13 cellular contexts compared by ENCODE assay signal in genomic region chr7:80379034-80379433, GRCh38.
DNase-seq lines count a peak whose midpoint lies in the region; ATAC-seq and TF ChIP-seq lines count a peak whose summit lies in the region.
"Had no signal": no experiment of that assay in that cellular context is flagged by ENCODE, and none has a peak within 500 bp of the region (broad histone marks: within the 10 kb centered on the region; RNA-seq: fewer than 3 reads in every experiment).

No MANE protein-coding gene starts in this region.

- H3K36me3 ChIP-seq in adipocyte (ENCODE audit: control insufficient read depth, insufficient read depth, low read length, severe bottlenecking): no peaks in the 10 kb centered on the region
- no peaks in the 10 kb centered on the region for H3K36me3 ChIP-seq in thoracic aorta

- H3K4me1 ChIP-seq in adipocyte (ENCODE audit: control insufficient read depth, insufficient read depth, low read length): peaks cover 13% of the 10 kb centered on the region
- H3K4me1 ChIP-seq in foreskin keratinocyte: no peaks in the 10 kb centered on the region
- H3K4me1 ChIP-seq in thoracic aorta (ENCODE audit: control insufficient read depth in 1 of 2, low read depth in 2 of 2): peaks cover 0 to 20% of the 10 kb centered on the region in 2 donors

- intact Hi-C loops in left colon (cut with DNase I, micrococcal nuclease): no loop called here

- TF ChIP-seq CTCF in foreskin keratinocyte (conservative IDR thresholded peaks at IDR 0.05) (no peak), thoracic aorta (IDR thresholded peaks at IDR 0.05) (no peak)

- ATAC-seq in foreskin keratinocyte (peak; percentile 61), thoracic aorta (ENCODE audit: insufficient number of reproducible peaks, low FRiP score, low read depth) (peak; percentile 85), left colon (no peak)
- ATAC-seq: effector memory CD8-positive, alpha-beta T cell; Panc1; stimulated activated naive B cell treated with anti-CD40 and anti-IgM and Interleukin-4, amounts not matched to agents 10 μg/mL and 1 μg/mL and 100 μg/mL, for 72 hours had no signal

- H3K27ac ChIP-seq in foreskin keratinocyte (no peak overlapping the region), thoracic aorta (peak overlapping the region; percentile 68 to 73)
- H3K27ac ChIP-seq: 22Rv1 had no signal

- H3K4me3 ChIP-seq in adipocyte (ENCODE audit: low read length): peak overlapping the region; percentile 61
- no peak overlapping the region for H3K4me3 ChIP-seq in thoracic aorta

- peak; percentile 40 for DNase-seq in NCI-H1105 treated with DMSO at 0.1 percent for 48 hours (lab: John Stamatoyannopoulos, UW)
- no peak for DNase-seq in NCI-H1105 (lab: John Stamatoyannopoulos, UW)
- peak; percentile 75 for DNase-seq in adipocyte (ENCODE audit: low read depth)
- DNase-seq in foreskin keratinocyte: peak; percentile 31 to 56
- DNase-seq in thoracic aorta (ENCODE audit: low spot score): no peak
- no peak for DNase-seq in left colon
- no peak for DNase-seq in activated CD4-positive, alpha-beta T cell treated with anti-CD3 and anti-CD28 coated beads, Interleukin-2, amount 50 U/mL, for 48 hours
- DNase-seq in activated CD4-positive, CD25-positive, alpha-beta regulatory T cell (lab: John Stamatoyannopoulos, UW): no peak
- DNase-seq: activated naive CD8-positive, alpha-beta T cell treated with anti-CD3 and anti-CD28 coated beads, Interleukin-2, amount 10 ng/mL, durations not matched to agents 7 days and 5 days; effector memory CD8-positive, alpha-beta T cell; stimulated activated naive B cell treated with anti-CD40 and anti-IgM and Interleukin-4, amounts not matched to agents 10 μg/mL and 1 μg/mL and 100 μg/mL, for 72 hours had no signal

- H3K27me3 ChIP-seq in adipocyte (replicated peaks; ENCODE audit: control insufficient read depth, insufficient read depth, low read length) (no peaks in the 10 kb centered on the region), foreskin keratinocyte (no peaks in the 10 kb centered on the region), thoracic aorta (replicated peaks; ENCODE audit: insufficient read depth) (no peaks in the 10 kb centered on the region)

- H3K9me3 ChIP-seq in adipocyte (ENCODE audit: control insufficient read depth, low read length) (no peaks in the 10 kb centered on the region), thoracic aorta (no peaks in the 10 kb centered on the region)

- peak overlapping the region; percentile 38 for H3K9ac ChIP-seq in adipocyte (ENCODE audit: low read length)

Comparison
In these comparisons a context has a peak if more than half of its experiments do, and no peak if none do; other contexts are left out.
1. DNase-seq: peak in NCI-H1105 treated with DMSO at 0.1 percent for 48 hours (single experiment), adipocyte (single experiment) and foreskin keratinocyte (2 of 2); none in NCI-H1105 (single experiment), thoracic aorta (single experiment), left colon (0 of 2), activated CD4-positive, alpha-beta T cell treated with anti-CD3 and anti-CD28 coated beads, Interleukin-2, amount 50 U/mL, for 48 hours (0 of 2) and activated CD4-positive, CD25-positive, alpha-beta regulatory T cell (0 of 4).